Comparison of ENCODE assay signal across 8 cellular contexts in the genomic region with DNA sequence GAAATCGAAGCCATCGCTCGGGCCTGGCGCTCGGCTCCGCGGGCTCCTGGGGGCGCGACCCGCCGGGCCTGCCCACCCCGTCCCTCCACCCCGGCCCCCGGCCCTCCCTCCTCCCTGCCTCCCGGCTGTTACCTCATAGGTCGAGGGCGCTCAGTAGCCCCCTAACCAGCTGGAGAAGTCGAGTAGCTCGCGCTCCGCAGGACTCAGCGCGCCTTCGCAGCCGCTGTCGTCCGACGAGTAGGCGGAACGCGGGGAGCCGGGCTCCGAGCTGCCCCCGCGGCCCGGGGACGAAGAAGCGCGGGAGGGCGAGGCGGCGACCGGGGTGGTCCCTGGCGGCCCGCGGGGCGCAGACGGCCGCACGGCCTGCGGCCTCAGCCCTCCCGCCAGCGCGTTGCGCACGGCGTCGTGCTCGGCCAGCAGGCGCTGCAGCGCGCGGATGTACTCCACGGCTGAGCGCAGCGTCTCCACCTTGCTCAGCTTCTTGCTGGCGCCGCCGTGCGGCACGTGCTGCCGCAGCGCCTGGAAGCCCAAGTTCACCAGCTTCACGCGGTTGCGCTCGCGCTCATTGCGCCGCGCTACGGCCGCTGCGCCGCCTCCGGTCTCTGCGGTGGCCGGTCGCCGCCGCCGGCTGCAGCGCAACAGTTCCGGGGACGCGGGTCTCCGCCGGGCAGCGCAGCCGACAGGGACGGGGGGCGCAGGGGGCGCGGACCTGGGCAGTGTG. TPM values are rescaled to one million over a fixed set of nuclear protein-coding genes. Genes with fewer than 3 reads are reported as not detected.
DNase-seq lines count a peak whose midpoint lies in the region; ATAC-seq and TF ChIP-seq lines count a peak whose summit lies in the region.

No MANE protein-coding gene starts in this region.

- no peak overlapping the region for H3K4me3 Mint-ChIP-seq in CD4-positive, alpha-beta T cell
- no peak overlapping the region for H3K4me3 Mint-ChIP-seq in activated T-helper 2 cell treated with anti-CD3 and anti-CD28 coated beads, Interferon-gamma antibody, Interleukin-2, Interleukin-4, amounts not matched to agents 10 μg/mL and 5 μg/mL and 100 μg/mL, durations not matched to agents 14 hours and 24 hours and 36 hours (ENCODE audit: low read depth)

- no peak overlapping the region for H3K27ac Mint-ChIP-seq in CD4-positive, alpha-beta T cell
- H3K27ac Mint-ChIP-seq in activated T-helper 2 cell treated with anti-CD3 and anti-CD28 coated beads, Interferon-gamma antibody, Interleukin-2, Interleukin-4, amounts not matched to agents 10 μg/mL and 5 μg/mL and 100 μg/mL, durations not matched to agents 14 hours and 24 hours and 36 hours, result no peak overlapping the region

- no peaks in the 10 kb centered on the region for H3K36me3 ChIP-seq in neutrophil

- peak overlapping the region; percentile 75 to 80 for H3K4me3 ChIP-seq in neutrophil (ENCODE audit: low read depth in 1 of 2, low read length in 1 of 2)

- peaks cover 26 to 43% of the 10 kb centered on the region in 2 experiments for H3K4me1 ChIP-seq in neutrophil (ENCODE audit: control insufficient read depth in 1 of 2, insufficient read depth in 1 of 2, low read depth in 1 of 2, low read length in 1 of 2)

- peak; percentile 65 for ATAC-seq in CD4-positive, alpha-beta T cell (ENCODE audit: poor library complexity)
- ATAC-seq in GM21367 (IDR thresholded peaks at IDR 0.05; ENCODE audit: unreplicated experiment) (no peak), GM21619 (IDR thresholded peaks at IDR 0.05; ENCODE audit: unreplicated experiment) (no peak)

- H3K9me3 ChIP-seq in CD4-positive, alpha-beta T cell (ENCODE audit: control insufficient read depth, low read length), result no peaks in the 10 kb centered on the region
- no peaks in the 10 kb centered on the region for H3K9me3 ChIP-seq in neutrophil

- peaks cover 19% of the 10 kb centered on the region for H3K4me1 Mint-ChIP-seq in CD4-positive, alpha-beta T cell (ENCODE audit: low read depth)
- peaks cover 15% of the 10 kb centered on the region for H3K4me1 Mint-ChIP-seq in activated T-helper 2 cell treated with anti-CD3 and anti-CD28 coated beads, Interferon-gamma antibody, Interleukin-2, Interleukin-4, amounts not matched to agents 10 μg/mL and 5 μg/mL and 100 μg/mL, durations not matched to agents 14 hours and 24 hours and 36 hours (ENCODE audit: low read depth)

- H3K27me3 ChIP-seq in CD4-positive, alpha-beta T cell (ENCODE audit: control insufficient read depth, insufficient read depth, low read length), result peaks cover 35% of the 10 kb centered on the region
- H3K27me3 ChIP-seq in neutrophil, result peaks cover 57% of the 10 kb centered on the region

- H3K9me3 Mint-ChIP-seq in CD4-positive, alpha-beta T cell, result no peaks in the 10 kb centered on the region
- H3K9me3 Mint-ChIP-seq in activated T-helper 2 cell treated with anti-CD3 and anti-CD28 coated beads, Interferon-gamma antibody, Interleukin-2, Interleukin-4, amounts not matched to agents 10 μg/mL and 5 μg/mL and 100 μg/mL, durations not matched to agents 14 hours and 24 hours and 36 hours, result no peaks in the 10 kb centered on the region

- CTCF ChIA-PET in CD4-positive, alpha-beta T cell (lab: Charles Lee), result no interaction called here

- POLR2A ChIA-PET in CD4-positive, alpha-beta T cell (lab: Charles Lee), result interaction anchor here (0.9 to 1.7 kb wide), 2 partner anchors 32 to 131 kb away, joined by 3 to 4 read pairs; partner anchors contain the start of genes C11orf21, TSPAN32 and TSSC4

- intact Hi-C loops in CD4-positive, alpha-beta T cell (cut with DNase I, micrococcal nuclease), result loop anchor here in 1 of 2 experiments (2.0 kb wide), 1 partner anchor 73 kb away; no protein-coding TSS in a partner anchor
- intact Hi-C loops in activated T-helper 2 cell treated with anti-CD3 and anti-CD28 coated beads, Interferon-gamma antibody, Interleukin-2, Interleukin-4, amounts not matched to agents 10 μg/mL and 5 μg/mL and 100 μg/mL, durations not matched to agents 14 hours and 24 hours and 36 hours (cut with micrococcal nuclease), result loop anchor here (1.0 to 2.0 kb wide), 2 partner anchors 129 to 192 kb away; no protein-coding TSS in a partner anchor

- H3K36me3 Mint-ChIP-seq in CD4-positive, alpha-beta T cell (ENCODE audit: low read depth), result no peaks in the 10 kb centered on the region
- no peaks in the 10 kb centered on the region for H3K36me3 Mint-ChIP-seq in activated T-helper 2 cell treated with anti-CD3 and anti-CD28 coated beads, Interferon-gamma antibody, Interleukin-2, Interleukin-4, amounts not matched to agents 10 μg/mL and 5 μg/mL and 100 μg/mL, durations not matched to agents 14 hours and 24 hours and 36 hours (ENCODE audit: low read depth)

- TF ChIP-seq CTCF in CD4-positive, alpha-beta T cell (IDR thresholded peaks at IDR 0.05), result no peak
- TF ChIP-seq CTCF in neutrophil (IDR thresholded peaks at IDR 0.05), result peak; percentile 64

- H3K27me3 Mint-ChIP-seq in CD4-positive, alpha-beta T cell, result peaks cover 42% of the 10 kb centered on the region
- peaks cover 22% of the 10 kb centered on the region for H3K27me3 Mint-ChIP-seq in activated T-helper 2 cell treated with anti-CD3 and anti-CD28 coated beads, Interferon-gamma antibody, Interleukin-2, Interleukin-4, amounts not matched to agents 10 μg/mL and 5 μg/mL and 100 μg/mL, durations not matched to agents 14 hours and 24 hours and 36 hours (ENCODE audit: low read depth)

- H3K27ac ChIP-seq in CD4-positive, alpha-beta T cell (ENCODE audit: low read depth, low read length), result no peak overlapping the region
- peak overlapping the region; percentile 96 for H3K27ac ChIP-seq in neutrophil

- peak in 7 of 10 experiments; percentile 13 to 41 (median 24) for DNase-seq in CD4-positive, alpha-beta T cell
- peak; percentile 72 for DNase-seq in NCI-H1092 (lab: John Stamatoyannopoulos, UW)
- DNase-seq in activated T-helper 2 cell treated with anti-CD3 and anti-CD28 coated beads, Interferon-gamma antibody, Interleukin-2, Interleukin-4, amounts not matched to agents 10 μg/mL and 5 μg/mL and 100 μg/mL, durations not matched to agents 14 hours and 24 hours and 36 hours (ENCODE audit: low spot score), result peak; percentile 39
- DNase-seq in germinal center (ENCODE audit: low spot score), result peak; percentile 41
- DNase-seq in RPMI8226, result no peak

RNA-seq across cellular contexts. Expression of gene ASCL2, which starts 0.6 kb away (rescaled TPM):
- not detected for total RNA-seq in CD4-positive, alpha-beta T cell
- 0.23 and 0.25 TPM in 2 replicates for total RNA-seq in activated T-helper 2 cell treated with anti-CD3 and anti-CD28 coated beads, Interferon-gamma antibody, Interleukin-2, Interleukin-4, amounts not matched to agents 10 μg/mL and 5 μg/mL and 100 μg/mL, durations not matched to agents 14 hours and 24 hours and 36 hours

RNA-seq across cellular contexts. Expression of gene C11orf21, which starts 32.0 kb away (rescaled TPM):
- total RNA-seq in CD4-positive, alpha-beta T cell, result 10 to 100 TPM; 71.2 to 71.7 TPM
- 3.1 and 3.4 TPM in 2 replicates for total RNA-seq in activated T-helper 2 cell treated with anti-CD3 and anti-CD28 coated beads, Interferon-gamma antibody, Interleukin-2, Interleukin-4, amounts not matched to agents 10 μg/mL and 5 μg/mL and 100 μg/mL, durations not matched to agents 14 hours and 24 hours and 36 hours

RNA-seq across cellular contexts. Expression of gene TSPAN32, which starts 32.1 kb away (rescaled TPM):
- 10 to 100 TPM; 81.8 TPM for total RNA-seq in CD4-positive, alpha-beta T cell
- 4.6 and 4.8 TPM in 2 replicates for total RNA-seq in activated T-helper 2 cell treated with anti-CD3 and anti-CD28 coated beads, Interferon-gamma antibody, Interleukin-2, Interleukin-4, amounts not matched to agents 10 μg/mL and 5 μg/mL and 100 μg/mL, durations not matched to agents 14 hours and 24 hours and 36 hours

Comparison
In these comparisons a context has a peak if more than half of its experiments do, and no peak if none do; other contexts are left out.
1. RNA of gene C11orf21, which starts 32.0 kb away (total RNA-seq): 71.2 to 71.7 TPM in CD4-positive, alpha-beta T cell; 3.1 to 3.4 TPM in activated T-helper 2 cell treated with anti-CD3 and anti-CD28 coated beads, Interferon-gamma antibody, Interleukin-2, Interleukin-4, amounts not matched to agents 10 μg/mL and 5 μg/mL and 100 μg/mL, durations not matched to agents 14 hours and 24 hours and 36 hours; every median in the first group is over 10 times any median in the second.
2. RNA of gene TSPAN32, which starts 32.1 kb away (total RNA-seq): 81.8 TPM in CD4-positive, alpha-beta T cell; 4.6 to 4.8 TPM in activated T-helper 2 cell treated with anti-CD3 and anti-CD28 coated beads, Interferon-gamma antibody, Interleukin-2, Interleukin-4, amounts not matched to agents 10 μg/mL and 5 μg/mL and 100 μg/mL, durations not matched to agents 14 hours and 24 hours and 36 hours; every median in the first group is over 10 times any median in the second.